In genomic region chr11:92696076-92696475, GRCh38 we compare ENCODE assay signal across 1 cellular context.
TF ChIP-seq lines count a peak whose summit lies in the region.

No MANE protein-coding gene starts in this region.

TF ChIP-seq in GM23338, 12 proteins besides CTCF, POLR2A, EP300 and RAD21:
- TF ChIP-seq EZH2 (IDR thresholded peaks at IDR 0.05; ENCODE audit: low read depth, unreplicated experiment) = no peak
- no peak for TF ChIP-seq ZNF114 (CRISPR knock-in tag; IDR thresholded peaks at IDR 0.05)
- TF ChIP-seq CREB1 (CRISPR knock-in tag; IDR thresholded peaks at IDR 0.05; ENCODE audit: low read depth) = no peak
- no peak for TF ChIP-seq STAT1 (IDR thresholded peaks at IDR 0.05; ENCODE audit: unreplicated experiment)
- no peak for TF ChIP-seq EZH2phosphoT487 (IDR thresholded peaks at IDR 0.05; ENCODE audit: unreplicated experiment)
- TF ChIP-seq ZNF462 (CRISPR knock-in tag; IDR thresholded peaks at IDR 0.05) = no peak
- no peak for TF ChIP-seq JUNB (IDR thresholded peaks at IDR 0.05; ENCODE audit: unreplicated experiment)
- TF ChIP-seq, protein P1, sequence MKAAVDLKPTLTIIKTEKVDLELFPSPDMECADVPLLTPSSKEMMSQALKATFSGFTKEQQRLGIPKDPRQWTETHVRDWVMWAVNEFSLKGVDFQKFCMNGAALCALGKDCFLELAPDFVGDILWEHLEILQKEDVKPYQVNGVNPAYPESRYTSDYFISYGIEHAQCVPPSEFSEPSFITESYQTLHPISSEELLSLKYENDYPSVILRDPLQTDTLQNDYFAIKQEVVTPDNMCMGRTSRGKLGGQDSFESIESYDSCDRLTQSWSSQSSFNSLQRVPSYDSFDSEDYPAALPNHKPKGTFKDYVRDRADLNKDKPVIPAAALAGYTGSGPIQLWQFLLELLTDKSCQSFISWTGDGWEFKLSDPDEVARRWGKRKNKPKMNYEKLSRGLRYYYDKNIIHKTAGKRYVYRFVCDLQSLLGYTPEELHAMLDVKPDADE (IDR thresholded peaks at IDR 0.05) = no peak
- TF ChIP-seq REST (IDR thresholded peaks at IDR 0.05; ENCODE audit: unreplicated experiment) = no peak
- no peak for TF ChIP-seq POLR2AphosphoS5 (IDR thresholded peaks at IDR 0.05; ENCODE audit: low read depth)
- no peak for TF ChIP-seq NANOG (IDR thresholded peaks at IDR 0.05; ENCODE audit: borderline replicate concordance)
- no peak for TF ChIP-seq ZNF331 (CRISPR knock-in tag; IDR thresholded peaks at IDR 0.05; ENCODE audit: low read depth)
